9 cellular contexts compared by ENCODE assay signal in genomic region chr2:73984922-73985317, GRCh38. TPM values are rescaled to one million over a fixed set of nuclear protein-coding genes. Genes with fewer than 3 reads are reported as not detected.
DNase-seq lines count a peak whose midpoint lies in the region; ATAC-seq and TF ChIP-seq lines count a peak whose summit lies in the region.
"Had no signal": no experiment of that assay in that cellular context is flagged by ENCODE, and none has a peak within 500 bp of the region (broad histone marks: within the 10 kb centered on the region; RNA-seq: fewer than 3 reads in every experiment).

No MANE protein-coding gene starts in this region.

- intact Hi-C loops in activated naive CD4-positive, alpha-beta T cell treated with anti-CD3 and anti-CD28 coated beads for 36 hours (cut with micrococcal nuclease), result loop anchor here (5.0 kb wide), 4 partner anchors 47 to 862 kb away; partner anchors contain the start of genes INO80B, MTHFD2 and WBP1

- H3K4me1 ChIP-seq in HEK293 (ENCODE audit: control insufficient read depth, insufficient read depth, low read length), result peaks cover 18% of the 10 kb centered on the region
- H3K4me1 ChIP-seq in NT2/D1 (ENCODE audit: insufficient read depth, insufficient read length), result peaks cover 26% of the 10 kb centered on the region

- H3K27ac Mint-ChIP-seq in activated naive CD4-positive, alpha-beta T cell treated with anti-CD3 and anti-CD28 coated beads for 36 hours, result no peak overlapping the region

- H3K27ac ChIP-seq in HEK293 (ENCODE audit: extremely low read depth, low read depth, low read length), result peak overlapping the region; percentile 69; the same call in 1 of the 2 replicates

- H3K9me3 ChIP-seq in HEK293 (ENCODE audit: control insufficient read depth, insufficient read depth, low read depth, low read length) (no peaks in the 10 kb centered on the region), NT2/D1 (ENCODE audit: insufficient read depth, low read length) (no peaks in the 10 kb centered on the region)

- H3K27me3 ChIP-seq in NT2/D1 (ENCODE audit: insufficient read depth, insufficient read length), result peaks cover 52% of the 10 kb centered on the region

- H3K4me1 Mint-ChIP-seq in activated naive CD4-positive, alpha-beta T cell treated with anti-CD3 and anti-CD28 coated beads for 36 hours (ENCODE audit: low read depth), result peaks cover 64% of the 10 kb centered on the region

- H3K9ac ChIP-seq in NT2/D1 (ENCODE audit: insufficient read length, low read depth), result peak overlapping the region; percentile 80

- ATAC-seq in HG02884 (IDR thresholded peaks at IDR 0.05; ENCODE audit: unreplicated experiment), result no peak

- peak; percentile 12 for DNase-seq in NCI-H1092 treated with DMSO at 0.1 percent for 48 hours (lab: John Stamatoyannopoulos, UW)
- DNase-seq in NCI-H1092 (lab: John Stamatoyannopoulos, UW), result no peak
- DNase-seq in NT2/D1 (ENCODE audit: low read depth, low spot score), result no peak
- peak; percentile 63 for DNase-seq in activated naive CD4-positive, alpha-beta T cell treated with anti-CD3 and anti-CD28 coated beads for 36 hours
- peak; percentile 80 for DNase-seq in iPS-NIHi11 (ENCODE audit: low spot score)
- peak in 2 of 3 donors; percentile 55 to 57 for DNase-seq in stimulated activated CD4-positive, alpha-beta T cell treated with anti-CD3 and anti-CD28 coated beads, TNF-alpha, amount 100 ng/mL, for 1 hour (ENCODE audit: low read depth in 3 of 3, low spot score in 1 of 3)

- peaks cover under 1 to 33% of the 10 kb centered on the region in 2 experiments; a peak in 1 of 3 replicates for H3K36me3 ChIP-seq in HEK293 (ENCODE audit: control insufficient read depth in 2 of 2, insufficient read depth in 1 of 2, low read length in 2 of 2)
- peaks cover 20% of the 10 kb centered on the region for H3K36me3 ChIP-seq in NT2/D1 (ENCODE audit: insufficient read depth, insufficient read length, low read length)

- peaks cover 32% of the 10 kb centered on the region for H3K36me3 Mint-ChIP-seq in activated naive CD4-positive, alpha-beta T cell treated with anti-CD3 and anti-CD28 coated beads for 36 hours (ENCODE audit: low read depth)

- no peak for TF ChIP-seq CTCF in HEK293 (tag by site-specific recombination; IDR thresholded peaks at IDR 0.05)

- H3K27me3 Mint-ChIP-seq in activated naive CD4-positive, alpha-beta T cell treated with anti-CD3 and anti-CD28 coated beads for 36 hours (ENCODE audit: low read depth), result no peaks in the 10 kb centered on the region
- H3K27me3 Mint-ChIP-seq: stimulated activated naive CD8-positive, alpha-beta T cell treated with anti-CD3 and anti-CD28 coated beads, Interleukin-15, Interleukin-2, amounts not matched to agents 100 ng/mL and 50 ng/mL, for 24 hours had no signal

- H3K4me3 Mint-ChIP-seq in activated naive CD4-positive, alpha-beta T cell treated with anti-CD3 and anti-CD28 coated beads for 36 hours, result peak overlapping the region; percentile 13

- peak overlapping the region; percentile 51 for H3K4me3 ChIP-seq in HEK293 (ENCODE audit: low read depth, low read length)
- H3K4me3 ChIP-seq in NT2/D1 (ENCODE audit: insufficient read length, low read depth), result peak overlapping the region; percentile 59

- POLR2A ChIA-PET in HEK293 (lab: Yijun Ruan, JAX), result interaction anchor here (1.0 to 2.5 kb wide), 2 partner anchors 18 to 135 kb away, joined by 4 to 10 read pairs; no protein-coding TSS in a partner anchor

- CTCF ChIA-PET in HEK293 (lab: Yijun Ruan, JAX), result no interaction called here
- CTCF ChIA-PET in activated naive CD4-positive, alpha-beta T cell treated with anti-CD3 and anti-CD28 coated beads for 36 hours (lab: Charles Lee), result interaction anchor here (4.2 kb wide), 1 partner anchor 75 kb away, joined by 35 read pairs; no protein-coding TSS in a partner anchor

- H3K9me3 Mint-ChIP-seq in activated naive CD4-positive, alpha-beta T cell treated with anti-CD3 and anti-CD28 coated beads for 36 hours, result no peaks in the 10 kb centered on the region
- H3K9me3 Mint-ChIP-seq: stimulated activated naive CD8-positive, alpha-beta T cell treated with anti-CD3 and anti-CD28 coated beads, Interleukin-15, Interleukin-2, amounts not matched to agents 100 ng/mL and 50 ng/mL, for 24 hours had no signal

TF ChIP-seq in HEK293, 187 proteins besides CTCF, POLR2A, EP300 and RAD21 (continues in another document):
- TF ChIP-seq ZNF211 (tag by site-specific recombination; IDR thresholded peaks at IDR 0.05; ENCODE audit: low read depth), result no peak
- no peak for TF ChIP-seq ZNF670 (tag by site-specific recombination; IDR thresholded peaks at IDR 0.05; ENCODE audit: low read depth)
- TF ChIP-seq ZNF157 (tag by site-specific recombination; IDR thresholded peaks at IDR 0.05), result no peak
- TF ChIP-seq ZNF624 (tag by site-specific recombination; IDR thresholded peaks at IDR 0.05), result no peak
- no peak for TF ChIP-seq ZNF10 (tag by site-specific recombination; IDR thresholded peaks at IDR 0.05)
- TF ChIP-seq ZNF324 (tag by site-specific recombination; IDR thresholded peaks at IDR 0.05), result no peak
- no peak for TF ChIP-seq ZNF610 (tag by site-specific recombination; IDR thresholded peaks at IDR 0.05; ENCODE audit: borderline replicate concordance)
- TF ChIP-seq REPIN1 (tag by site-specific recombination; IDR thresholded peaks at IDR 0.05; ENCODE audit: low read depth), result no peak
- no peak for TF ChIP-seq ZBTB10 (tag by site-specific recombination; IDR thresholded peaks at IDR 0.05)
- no peak for TF ChIP-seq TSHZ1 (tag by site-specific recombination; IDR thresholded peaks at IDR 0.05; ENCODE audit: borderline replicate concordance)

RNA-seq across cellular contexts. Expression of gene TET3, which starts 0.2 kb away (rescaled TPM):
- total RNA-seq in activated naive CD4-positive, alpha-beta T cell treated with anti-CD3 and anti-CD28 coated beads for 36 hours, result 10 to 100 TPM; 14.4 to 15.2 TPM

RNA-seq across cellular contexts. Expression of gene DGUOK, which starts 58.2 kb away (rescaled TPM):
- total RNA-seq in activated naive CD4-positive, alpha-beta T cell treated with anti-CD3 and anti-CD28 coated beads for 36 hours, result 100 to 1,000 TPM; 112 to 115 TPM

Comparison
In these comparisons a context has a peak if more than half of its experiments do, and no peak if none do; other contexts are left out.
1. DNase-seq: peak in NCI-H1092 treated with DMSO at 0.1 percent for 48 hours (single experiment), activated naive CD4-positive, alpha-beta T cell treated with anti-CD3 and anti-CD28 coated beads for 36 hours (single experiment), iPS-NIHi11 (single experiment) and stimulated activated CD4-positive, alpha-beta T cell treated with anti-CD3 and anti-CD28 coated beads, TNF-alpha, amount 100 ng/mL, for 1 hour (2 of 3); none in NCI-H1092 (single experiment) and NT2/D1 (single experiment).